ENCODE assay signal across 1 cellular context in the genomic region with DNA sequence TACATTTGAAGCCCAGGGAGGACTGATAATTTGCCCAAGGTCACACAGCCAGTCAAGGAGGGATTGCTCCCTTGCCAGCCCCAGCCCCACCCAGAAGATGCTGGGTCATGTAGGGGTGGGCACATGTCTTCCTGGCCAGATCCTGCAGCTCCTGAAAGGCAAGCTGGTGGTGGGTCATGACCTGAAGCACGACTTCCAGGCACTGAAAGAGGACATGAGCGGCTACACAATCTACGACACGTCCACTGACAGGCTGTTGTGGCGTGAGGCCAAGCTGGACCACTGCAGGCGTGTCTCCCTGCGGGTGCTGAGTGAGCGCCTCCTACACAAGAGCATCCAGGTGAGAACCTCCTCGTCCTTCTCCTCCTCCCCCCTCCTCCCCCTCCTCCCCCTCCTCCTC.
A peak's percentile ranks its signal among the peaks of the same experiment; 100 is the strongest.
TF ChIP-seq lines count a peak whose summit lies in the region.

No MANE protein-coding gene starts in this region.

TF ChIP-seq in HepG2, 621 proteins besides CTCF, POLR2A, EP300 and RAD21:
- 0 out of 2 replicates have a peak, but pooled peaks have one; percentile 63 for TF ChIP-seq PCBP1 (IDR thresholded peaks at IDR 0.05; ENCODE audit: borderline replicate concordance, low read depth, low read length)
- TF ChIP-seq, protein P1, sequence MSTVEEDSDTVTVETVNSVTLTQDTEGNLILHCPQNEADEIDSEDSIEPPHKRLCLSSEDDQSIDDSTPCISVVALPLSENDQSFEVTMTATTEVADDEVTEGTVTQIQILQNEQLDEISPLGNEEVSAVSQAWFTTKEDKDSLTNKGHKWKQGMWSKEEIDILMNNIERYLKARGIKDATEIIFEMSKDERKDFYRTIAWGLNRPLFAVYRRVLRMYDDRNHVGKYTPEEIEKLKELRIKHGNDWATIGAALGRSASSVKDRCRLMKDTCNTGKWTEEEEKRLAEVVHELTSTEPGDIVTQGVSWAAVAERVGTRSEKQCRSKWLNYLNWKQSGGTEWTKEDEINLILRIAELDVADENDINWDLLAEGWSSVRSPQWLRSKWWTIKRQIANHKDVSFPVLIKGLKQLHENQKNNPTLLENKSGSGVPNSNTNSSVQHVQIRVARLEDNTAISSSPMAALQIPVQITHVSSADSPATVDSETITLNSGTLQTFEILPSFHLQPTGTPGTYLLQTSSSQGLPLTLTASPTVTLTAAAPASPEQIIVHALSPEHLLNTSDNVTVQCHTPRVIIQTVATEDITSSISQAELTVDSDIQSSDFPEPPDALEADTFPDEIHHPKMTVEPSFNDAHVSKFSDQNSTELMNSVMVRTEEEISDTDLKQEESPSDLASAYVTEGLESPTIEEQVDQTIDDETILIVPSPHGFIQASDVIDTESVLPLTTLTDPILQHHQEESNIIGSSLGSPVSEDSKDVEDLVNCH (CRISPR knock-in tag; IDR thresholded peaks at IDR 0.05), result no peak
- TF ChIP-seq ZNF546 (CRISPR knock-in tag; conservative IDR thresholded peaks at IDR 0.05), result no peak
- no peak for TF ChIP-seq ASH2L (IDR thresholded peaks at IDR 0.05; ENCODE audit: insufficient read length, low read depth, low read length)
- peak; percentile 46 for TF ChIP-seq HNRNPK (IDR thresholded peaks at IDR 0.05; ENCODE audit: low read depth, low read length, poor library complexity, severe bottlenecking)
- TF ChIP-seq ATRX (CRISPR knock-in tag; IDR thresholded peaks at IDR 0.05; ENCODE audit: borderline replicate concordance), result no peak
- TF ChIP-seq, protein P2, sequence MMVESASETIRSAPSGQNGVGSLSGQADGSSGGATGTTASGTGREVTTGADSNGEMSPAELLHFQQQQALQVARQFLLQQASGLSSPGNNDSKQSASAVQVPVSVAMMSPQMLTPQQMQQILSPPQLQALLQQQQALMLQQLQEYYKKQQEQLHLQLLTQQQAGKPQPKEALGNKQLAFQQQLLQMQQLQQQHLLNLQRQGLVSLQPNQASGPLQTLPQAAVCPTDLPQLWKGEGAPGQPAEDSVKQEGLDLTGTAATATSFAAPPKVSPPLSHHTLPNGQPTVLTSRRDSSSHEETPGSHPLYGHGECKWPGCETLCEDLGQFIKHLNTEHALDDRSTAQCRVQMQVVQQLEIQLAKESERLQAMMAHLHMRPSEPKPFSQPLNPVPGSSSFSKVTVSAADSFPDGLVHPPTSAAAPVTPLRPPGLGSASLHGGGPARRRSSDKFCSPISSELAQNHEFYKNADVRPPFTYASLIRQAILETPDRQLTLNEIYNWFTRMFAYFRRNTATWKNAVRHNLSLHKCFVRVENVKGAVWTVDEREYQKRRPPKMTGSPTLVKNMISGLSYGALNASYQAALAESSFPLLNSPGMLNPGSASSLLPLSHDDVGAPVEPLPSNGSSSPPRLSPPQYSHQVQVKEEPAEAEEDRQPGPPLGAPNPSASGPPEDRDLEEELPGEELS (CRISPR knock-in tag; IDR thresholded peaks at IDR 0.05), result no peak
- no peak for TF ChIP-seq ZNF121 (CRISPR knock-in tag; IDR thresholded peaks at IDR 0.05)
- TF ChIP-seq ZIK1 (CRISPR knock-in tag; IDR thresholded peaks at IDR 0.05; ENCODE audit: borderline replicate concordance, low read depth), result no peak
- no peak for TF ChIP-seq ZNF331 (CRISPR knock-in tag; IDR thresholded peaks at IDR 0.05)
